In genomic region chr7:37354661-37355131, GRCh38 we compare ENCODE assay signal across 8 cellular contexts.
DNase-seq lines count a peak whose midpoint lies in the region; ATAC-seq and TF ChIP-seq lines count a peak whose summit lies in the region.

No MANE protein-coding gene starts in this region.

- H3K27me3 ChIP-seq in CD4-positive, alpha-beta memory T cell (ENCODE audit: insufficient read depth, low read length): no peaks in the 10 kb centered on the region
- H3K27me3 ChIP-seq in upper lobe of left lung: no peaks in the 10 kb centered on the region

- POLR2A ChIA-PET in CD4-positive, alpha-beta memory T cell (lab: Charles Lee; ENCODE audit: partially characterized antibody): interaction anchor here (0.6 to 6.3 kb wide), 7 partner anchors 8 to 92 kb away, joined by 3 to 123 read pairs (median 12); partner anchors contain the start of gene ELMO1
- POLR2A ChIA-PET in activated CD4-positive, alpha-beta T cell treated with anti-CD3 and anti-CD28 coated beads, Interleukin-2, amount 10 ng/mL, durations not matched to agents 7 days and 5 days (lab: Charles Lee): interaction anchor here (0.9 kb wide), 1 partner anchor 94 kb away, joined by 4 read pairs; no protein-coding TSS in a partner anchor

- 26 to 27% methylated on average over 11 of the region's 11 CpGs for WGBS in upper lobe of left lung, 2 donors

- intact Hi-C loops in CD4-positive, alpha-beta memory T cell (cut with micrococcal nuclease): loop anchor here (5.0 kb wide), 1 partner anchor 867 kb away; no protein-coding TSS in a partner anchor

- peak; percentile 47 for ATAC-seq in HG03342 (IDR thresholded peaks at IDR 0.05; ENCODE audit: unreplicated experiment)
- ATAC-seq in natural killer cell treated with Interleukin-12 subunit alpha and Interleukin-12 subunit beta and Interleukin-15 and Interleukin-18, amount 100 ng/mL, for 72 hours: peak in 1 of 2 donors; percentile 57
- peak; percentile 89 to 93 for ATAC-seq in upper lobe of left lung (ENCODE audit: low FRiP score in 2 of 2)

- CTCF ChIA-PET in CD4-positive, alpha-beta memory T cell (lab: Charles Lee; ENCODE audit: partially characterized antibody): interaction anchor here (1.7 to 6.5 kb wide), 9 partner anchors 8 to 173 kb away, joined by 4 to 117 read pairs (median 27); partner anchors contain the start of gene ELMO1
- CTCF ChIA-PET in activated CD4-positive, alpha-beta T cell treated with anti-CD3 and anti-CD28 coated beads, Interleukin-2, amount 10 ng/mL, durations not matched to agents 7 days and 5 days (lab: Charles Lee): interaction anchor here (0.6 to 2.1 kb wide), 6 partner anchors 12 to 1147 kb away, joined by 3 to 11 read pairs (median 5); no protein-coding TSS in a partner anchor

- peak overlapping the region; percentile 82 to 98 (median 94) for H3K27ac Mint-ChIP-seq in CD4-positive, alpha-beta memory T cell
- peak overlapping the region; percentile 88 for H3K27ac Mint-ChIP-seq in activated CD4-positive, alpha-beta T cell treated with anti-CD3 and anti-CD28 coated beads, Interleukin-2, amount 10 ng/mL, durations not matched to agents 7 days and 5 days
- peak overlapping the region in 1 of 2 donors; percentile 15 for H3K27ac Mint-ChIP-seq in natural killer cell treated with Interleukin-12 subunit alpha and Interleukin-12 subunit beta and Interleukin-15 and Interleukin-18, amount 100 ng/mL, for 72 hours

- TF ChIP-seq POLR2A in upper lobe of left lung (IDR thresholded peaks at IDR 0.05): no peak

- H3K27ac ChIP-seq in CD4-positive, alpha-beta memory T cell (ENCODE audit: low read depth, low read length): peak overlapping the region; percentile 1
- H3K27ac ChIP-seq in upper lobe of left lung: peak overlapping the region; percentile 51 to 81 (median 70)

- no peaks in the 10 kb centered on the region for H3K27me3 Mint-ChIP-seq in CD4-positive, alpha-beta memory T cell
- no peaks in the 10 kb centered on the region for H3K27me3 Mint-ChIP-seq in activated CD4-positive, alpha-beta T cell treated with anti-CD3 and anti-CD28 coated beads, Interleukin-2, amount 10 ng/mL, durations not matched to agents 7 days and 5 days
- H3K27me3 Mint-ChIP-seq in natural killer cell treated with Interleukin-12 subunit alpha and Interleukin-12 subunit beta and Interleukin-15 and Interleukin-18, amount 100 ng/mL, for 72 hours: peaks cover 0 to 36% of the 10 kb centered on the region in 2 donors

- H3K36me3 Mint-ChIP-seq in CD4-positive, alpha-beta memory T cell: peaks cover 0 to 7% of the 10 kb centered on the region in 2 donors
- peaks cover 3% of the 10 kb centered on the region for H3K36me3 Mint-ChIP-seq in activated CD4-positive, alpha-beta T cell treated with anti-CD3 and anti-CD28 coated beads, Interleukin-2, amount 10 ng/mL, durations not matched to agents 7 days and 5 days (ENCODE audit: low read depth)
- H3K36me3 Mint-ChIP-seq in natural killer cell treated with Interleukin-12 subunit alpha and Interleukin-12 subunit beta and Interleukin-15 and Interleukin-18, amount 100 ng/mL, for 72 hours: no peaks in the 10 kb centered on the region

- peak in 1 of 5 donors; percentile 74 for DNase-seq in CD4-positive, alpha-beta memory T cell
- peak; percentile 59 for DNase-seq in activated CD4-positive, alpha-beta T cell treated with anti-CD3 and anti-CD28 coated beads, Interleukin-2, amount 10 ng/mL, durations not matched to agents 7 days and 5 days
- peak; percentile 28 for DNase-seq in epithelial cell of esophagus (ENCODE audit: low read depth)
- DNase-seq in natural killer cell treated with Interleukin-12 subunit alpha and Interleukin-12 subunit beta and Interleukin-15 and Interleukin-18, amount 100 ng/mL, for 72 hours (ENCODE audit: low spot score): no peak
- DNase-seq in upper lobe of left lung: peak in 1 of 2 donors; percentile 59
- no peak for DNase-seq in NCI-H1048 (lab: John Stamatoyannopoulos, UW)
- no peak for DNase-seq in middle frontal gyrus (ENCODE audit: extremely low spot score, low spot score)

- H3K9me3 ChIP-seq in CD4-positive, alpha-beta memory T cell (ENCODE audit: control insufficient read depth in 1 of 2, low read length in 2 of 2): no peaks in the 10 kb centered on the region
- H3K9me3 ChIP-seq in upper lobe of left lung: no peaks in the 10 kb centered on the region

- peak overlapping the region in 1 of 2 donors; percentile 21 for H3K4me3 ChIP-seq in CD4-positive, alpha-beta memory T cell (ENCODE audit: low read length in 2 of 2)
- no peak overlapping the region for H3K4me3 ChIP-seq in epithelial cell of esophagus (ENCODE audit: low read length)
- H3K4me3 ChIP-seq in upper lobe of left lung: no peak overlapping the region

- no peaks in the 10 kb centered on the region for H3K36me3 ChIP-seq in CD4-positive, alpha-beta memory T cell (ENCODE audit: insufficient read depth, low read length)
- H3K36me3 ChIP-seq in upper lobe of left lung: no peaks in the 10 kb centered on the region

- peak in 2 of 4 donors; percentile 9 to 63 for TF ChIP-seq EP300 in upper lobe of left lung (IDR thresholded peaks at IDR 0.05)

- H3K4me1 Mint-ChIP-seq in CD4-positive, alpha-beta memory T cell: peaks cover 62 to 99% (median 85%) of the 10 kb centered on the region in 4 donors
- peaks cover 82% of the 10 kb centered on the region for H3K4me1 Mint-ChIP-seq in activated CD4-positive, alpha-beta T cell treated with anti-CD3 and anti-CD28 coated beads, Interleukin-2, amount 10 ng/mL, durations not matched to agents 7 days and 5 days
- H3K4me1 Mint-ChIP-seq in natural killer cell treated with Interleukin-12 subunit alpha and Interleukin-12 subunit beta and Interleukin-15 and Interleukin-18, amount 100 ng/mL, for 72 hours (ENCODE audit: low read depth in 2 of 2): peaks cover 43 to 47% of the 10 kb centered on the region in 2 donors

- H3K9me3 Mint-ChIP-seq in CD4-positive, alpha-beta memory T cell: no peaks in the 10 kb centered on the region
- H3K9me3 Mint-ChIP-seq in activated CD4-positive, alpha-beta T cell treated with anti-CD3 and anti-CD28 coated beads, Interleukin-2, amount 10 ng/mL, durations not matched to agents 7 days and 5 days: peaks cover 5% of the 10 kb centered on the region
- no peaks in the 10 kb centered on the region for H3K9me3 Mint-ChIP-seq in natural killer cell treated with Interleukin-12 subunit alpha and Interleukin-12 subunit beta and Interleukin-15 and Interleukin-18, amount 100 ng/mL, for 72 hours

- TF ChIP-seq CTCF in epithelial cell of esophagus (IDR thresholded peaks at IDR 0.05; ENCODE audit: insufficient read depth, low read depth, low read length, missing control alignments) (no peak), upper lobe of left lung (IDR thresholded peaks at IDR 0.05) (no peak)

- peak overlapping the region; percentile 52 to 97 (median 76) for H3K4me3 Mint-ChIP-seq in CD4-positive, alpha-beta memory T cell
- H3K4me3 Mint-ChIP-seq in activated CD4-positive, alpha-beta T cell treated with anti-CD3 and anti-CD28 coated beads, Interleukin-2, amount 10 ng/mL, durations not matched to agents 7 days and 5 days: peak overlapping the region; percentile 44
- H3K4me3 Mint-ChIP-seq in natural killer cell treated with Interleukin-12 subunit alpha and Interleukin-12 subunit beta and Interleukin-15 and Interleukin-18, amount 100 ng/mL, for 72 hours: peak overlapping the region; percentile 91

- H3K4me1 ChIP-seq in CD4-positive, alpha-beta memory T cell (ENCODE audit: insufficient read depth, low read length): peaks cover 80% of the 10 kb centered on the region
- H3K4me1 ChIP-seq in upper lobe of left lung: peaks cover 36 to 61% (median 41%) of the 10 kb centered on the region in 4 donors

Comparison
In these comparisons a context has a peak if more than half of its experiments do, and no peak if none do; other contexts are left out.
1. DNase-seq: peak in activated CD4-positive, alpha-beta T cell treated with anti-CD3 and anti-CD28 coated beads, Interleukin-2, amount 10 ng/mL, durations not matched to agents 7 days and 5 days (single experiment) and epithelial cell of esophagus (single experiment); none in natural killer cell treated with Interleukin-12 subunit alpha and Interleukin-12 subunit beta and Interleukin-15 and Interleukin-18, amount 100 ng/mL, for 72 hours (single experiment), NCI-H1048 (single experiment) and middle frontal gyrus (single experiment).
2. Peak in every context shown above with its lines, with median percentiles within 50 percentile points of each other: H3K4me3 Mint-ChIP-seq.